ENCODE assay signal across 22 cellular contexts in the genomic region with DNA sequence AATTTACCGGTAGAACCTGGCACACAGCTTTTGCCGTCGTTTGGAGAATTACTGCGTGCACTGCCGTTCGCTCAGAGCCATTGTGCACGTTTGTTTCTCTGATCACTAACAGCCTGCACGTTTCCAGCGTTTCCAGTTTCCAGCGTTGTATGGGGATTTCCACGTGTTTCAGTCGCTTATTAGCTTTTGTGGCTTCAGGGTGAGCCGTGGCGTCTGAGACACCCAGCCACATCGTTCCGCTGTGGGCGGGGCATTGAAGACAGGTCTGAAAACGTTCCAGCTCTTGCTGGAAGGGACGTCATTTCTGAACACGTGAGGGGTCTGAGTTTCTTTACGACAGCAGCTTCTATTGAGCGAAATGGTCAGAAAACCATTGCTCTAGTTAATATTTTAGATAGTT.
DNase-seq lines count a peak whose midpoint lies in the region; ATAC-seq and TF ChIP-seq lines count a peak whose summit lies in the region.
"Had no signal": no experiment of that assay in that cellular context is flagged by ENCODE, and none has a peak within 500 bp of the region (broad histone marks: within the 10 kb centered on the region; RNA-seq: fewer than 3 reads in every experiment).

No MANE protein-coding gene starts in this region.

- no peak overlapping the region for H3K27ac ChIP-seq in endodermal cell (ENCODE audit: low read depth, low read length)
- H3K27ac ChIP-seq: 22Rv1, ascending aorta, lower lobe of right lung, tibial artery had no signal

- H3K4me1 ChIP-seq in endodermal cell (ENCODE audit: control insufficient read depth, insufficient read depth, low read length) = no peaks in the 10 kb centered on the region
- H3K4me1 ChIP-seq: ascending aorta, BE2C, lower lobe of right lung, tibial artery had no signal

- WGBS in endodermal cell (ENCODE audit: insufficient coverage in 1 of 2, insufficient read length in 1 of 2), 2 experiments = 81 to 82% methylated on average over 20 to 22 of the region's 22 CpGs

- DNase-seq in activated CD4-positive, CD25-positive, alpha-beta regulatory T cell treated with anti-CD3 and anti-CD28 coated beads, Interleukin-2, amount 50 U/mL, for 72 hours = peak; percentile 30
- peak; percentile 37 for DNase-seq in stimulated activated naive CD4-positive, alpha-beta T cell treated with Interleukin-2 at 50 U/mL for 16 hours (lab: John Stamatoyannopoulos, UW)
- DNase-seq in stimulated activated naive CD4-positive, alpha-beta T cell (lab: John Stamatoyannopoulos, UW) = no peak
- DNase-seq in endodermal cell (peak; percentile 24), ureter (ENCODE audit: low spot score) (peak; percentile 27), GM20000 (ENCODE audit: low spot score) (no peak), SW 1271 (lab: John Stamatoyannopoulos, UW) (no peak)
- DNase-seq: BE2C; DMS153; effector memory CD8-positive, alpha-beta T cell; heart left ventricle; immature natural killer cell; lower lobe of right lung; NCI-H1417 treated with DMSO at 0.1 percent for 48 hours; NCI-H526 treated with DMSO at 0.1 percent for 48 hours; SHP77 treated with DMSO at 0.1 percent for 48 hours; tibial artery had no signal

- H3K9me3 ChIP-seq in endodermal cell (ENCODE audit: control insufficient read depth, low read length) = peaks cover 61% of the 10 kb centered on the region
- H3K9me3 ChIP-seq: ascending aorta, BE2C had no signal

- H3K27me3 ChIP-seq in endodermal cell (ENCODE audit: control insufficient read depth, insufficient read depth, low read length, poor library complexity, severe bottlenecking) = no peaks in the 10 kb centered on the region
- H3K27me3 ChIP-seq: ascending aorta, BE2C had no signal

- no peak overlapping the region for H3K4me3 ChIP-seq in endodermal cell (ENCODE audit: low read length)
- H3K4me3 ChIP-seq: ascending aorta, GM23338, heart left ventricle, lower lobe of right lung, tibial artery had no signal

- TF ChIP-seq CTCF in endodermal cell (conservative IDR thresholded peaks at IDR 0.05) (no peak), GM20000 (IDR thresholded peaks at IDR 0.05; ENCODE audit: extremely low read depth, missing control alignments) (no peak)

- no peaks in the 10 kb centered on the region for H3K4me1 Mint-ChIP-seq in endodermal cell
- H3K4me1 Mint-ChIP-seq: GM23338, WTC11 had no signal

- no peak for ATAC-seq in activated CD4-positive, CD25-positive, alpha-beta regulatory T cell treated with anti-CD3 and anti-CD28 coated beads, Interleukin-2, amount 50 U/mL, for 24 hours
- ATAC-seq: effector memory CD8-positive, alpha-beta T cell; GM23338; heart left ventricle; lower lobe of right lung; WTC11 had no signal

- peaks cover 13% of the 10 kb centered on the region for H3K9me3 Mint-ChIP-seq in endodermal cell
- H3K9me3 Mint-ChIP-seq: effector memory CD8-positive, alpha-beta T cell had no signal

- H3K4me3 Mint-ChIP-seq in endodermal cell = no peak overlapping the region
- H3K4me3 Mint-ChIP-seq: GM23338, WTC11 had no signal

- no peaks in the 10 kb centered on the region for H3K36me3 ChIP-seq in endodermal cell (ENCODE audit: control insufficient read depth, insufficient read depth, low read length)
- H3K36me3 ChIP-seq: ascending aorta, BE2C, heart left ventricle, lower lobe of right lung, tibial artery had no signal

- no peak overlapping the region for H3K27ac Mint-ChIP-seq in endodermal cell
- H3K27ac Mint-ChIP-seq: GM23338, immature natural killer cell, WTC11 had no signal

- peaks cover 44% of the 10 kb centered on the region for H3K27me3 Mint-ChIP-seq in endodermal cell (ENCODE audit: insufficient read depth)

- H3K36me3 Mint-ChIP-seq in endodermal cell (ENCODE audit: low read depth) = no peaks in the 10 kb centered on the region
- H3K36me3 Mint-ChIP-seq: immature natural killer cell had no signal

- H3K9ac ChIP-seq in endodermal cell (ENCODE audit: extremely low read depth, low read length, poor library complexity, severe bottlenecking) = no peak overlapping the region

Comparison
In these comparisons a context has a peak if more than half of its experiments do, and no peak if none do; other contexts are left out.
1. DNase-seq: peak in activated CD4-positive, CD25-positive, alpha-beta regulatory T cell treated with anti-CD3 and anti-CD28 coated beads, Interleukin-2, amount 50 U/mL, for 72 hours (single experiment), stimulated activated naive CD4-positive, alpha-beta T cell treated with Interleukin-2 at 50 U/mL for 16 hours (single experiment), endodermal cell (single experiment) and ureter (single experiment); none in stimulated activated naive CD4-positive, alpha-beta T cell (0 of 6), GM20000 (single experiment) and SW 1271 (0 of 2).